In genomic region chr7:66957595-66958290, GRCh38 we compare ENCODE assay signal across 20 cellular contexts. TPM values are rescaled to one million over a fixed set of nuclear protein-coding genes. Genes with fewer than 3 reads are reported as not detected.
DNase-seq lines count a peak whose midpoint lies in the region; ATAC-seq and TF ChIP-seq lines count a peak whose summit lies in the region.
"Had no signal": no experiment of that assay in that cellular context is flagged by ENCODE, and none has a peak within 500 bp of the region (broad histone marks: within the 10 kb centered on the region; RNA-seq: fewer than 3 reads in every experiment).

No MANE protein-coding gene starts in this region.

- CTCF ChIA-PET in activated CD4-positive, alpha-beta memory T cell treated with anti-CD3 and anti-CD28 coated beads for 36 hours (lab: Charles Lee) = no interaction called here

- H3K36me3 ChIP-seq in cardiac muscle cell (peaks cover 23% of the 10 kb centered on the region), brain microvascular endothelial cell (replicated peaks) (peaks cover 29% of the 10 kb centered on the region)

- peaks cover 9% of the 10 kb centered on the region for H3K4me1 ChIP-seq in cardiac muscle cell (ENCODE audit: low read depth)

- H3K27me3 ChIP-seq in cardiac muscle cell (no peaks in the 10 kb centered on the region), brain microvascular endothelial cell (replicated peaks) (no peaks in the 10 kb centered on the region)
- H3K27me3 ChIP-seq: esophagus squamous epithelium, left lung had no signal

- peak overlapping the region; percentile 50 for H3K27ac Mint-ChIP-seq in memory B cell
- no peak overlapping the region for H3K27ac Mint-ChIP-seq in activated CD4-positive, alpha-beta memory T cell treated with anti-CD3 and anti-CD28 coated beads for 36 hours
- H3K27ac Mint-ChIP-seq: CD4-positive, alpha-beta T cell had no signal

- no peak for ATAC-seq in Right ventricle myocardium inferior
- ATAC-seq in memory B cell (ENCODE audit: low read depth) = no peak
- ATAC-seq: left lung had no signal

- H3K9me3 ChIP-seq in cardiac muscle cell (ENCODE audit: low read depth) = no peaks in the 10 kb centered on the region
- H3K9me3 ChIP-seq: esophagus squamous epithelium, left lung had no signal

- peaks cover 6% of the 10 kb centered on the region for H3K4me1 Mint-ChIP-seq in memory B cell
- H3K4me1 Mint-ChIP-seq in activated CD4-positive, alpha-beta memory T cell treated with anti-CD3 and anti-CD28 coated beads for 36 hours (ENCODE audit: low read depth) = no peaks in the 10 kb centered on the region

- in situ Hi-C loops in brain microvascular endothelial cell (cut with HindIII; ENCODE audit: low pct_ligation_motif_present, low sequenced_read_pairs) = no loop called here

- H3K9me3 Mint-ChIP-seq in memory B cell = no peaks in the 10 kb centered on the region
- H3K9me3 Mint-ChIP-seq in activated CD4-positive, alpha-beta memory T cell treated with anti-CD3 and anti-CD28 coated beads for 36 hours = no peaks in the 10 kb centered on the region
- H3K9me3 Mint-ChIP-seq: CD4-positive, alpha-beta T cell had no signal

- POLR2A ChIA-PET in activated CD4-positive, alpha-beta memory T cell treated with anti-CD3 and anti-CD28 coated beads for 36 hours (lab: Charles Lee) = no interaction called here

- H3K4me3 Mint-ChIP-seq in memory B cell = no peak overlapping the region
- no peak overlapping the region for H3K4me3 Mint-ChIP-seq in activated CD4-positive, alpha-beta memory T cell treated with anti-CD3 and anti-CD28 coated beads for 36 hours
- H3K4me3 Mint-ChIP-seq: CD4-positive, alpha-beta T cell had no signal

- peaks cover 32% of the 10 kb centered on the region for H3K36me3 Mint-ChIP-seq in memory B cell
- peaks cover 17% of the 10 kb centered on the region for H3K36me3 Mint-ChIP-seq in activated CD4-positive, alpha-beta memory T cell treated with anti-CD3 and anti-CD28 coated beads for 36 hours

- no peaks in the 10 kb centered on the region for H3K27me3 Mint-ChIP-seq in memory B cell
- no peaks in the 10 kb centered on the region for H3K27me3 Mint-ChIP-seq in activated CD4-positive, alpha-beta memory T cell treated with anti-CD3 and anti-CD28 coated beads for 36 hours
- H3K27me3 Mint-ChIP-seq: CD4-positive, alpha-beta T cell had no signal

- H3K4me3 ChIP-seq in cardiac muscle cell = no peak overlapping the region
- no peak overlapping the region for H3K4me3 ChIP-seq in brain microvascular endothelial cell (ENCODE audit: low read depth, low read length)
- H3K4me3 ChIP-seq: esophagus squamous epithelium, left lung had no signal

- intact Hi-C loops in Right ventricle myocardium inferior (cut with DNase I) = no loop called here
- intact Hi-C loops in activated CD4-positive, alpha-beta memory T cell treated with anti-CD3 and anti-CD28 coated beads for 36 hours (cut with micrococcal nuclease) = no loop called here

- H3K27ac ChIP-seq in cardiac muscle cell (peak overlapping the region; percentile 49), brain microvascular endothelial cell (no peak overlapping the region)
- H3K27ac ChIP-seq: esophagus squamous epithelium, left lung had no signal

- TF ChIP-seq CTCF in cardiac muscle cell (IDR thresholded peaks at IDR 0.05; ENCODE audit: low read depth, low read length) (no peak), brain microvascular endothelial cell (IDR thresholded peaks at IDR 0.05; ENCODE audit: low read depth, low read length, missing control alignments) (no peak)

- DNase-seq in cardiac muscle cell (ENCODE audit: low read depth in 1 of 2, low spot score in 1 of 2) (peak in 1 of 2 donors; percentile 6), Right ventricle myocardium inferior (ENCODE audit: missing footprints) (no peak), brain microvascular endothelial cell (peak; percentile 15), memory B cell (ENCODE audit: low spot score in 2 of 2) (no peak), NCI-H2029 treated with DMSO at 0.1 percent for 48 hours (lab: John Stamatoyannopoulos, UW) (no peak), HuH-7 (ENCODE audit: low spot score) (no peak)
- DNase-seq in activated CD4-positive, alpha-beta memory T cell treated with anti-CD3 and anti-CD28 coated beads for 36 hours = no peak
- DNase-seq in activated CD4-positive, alpha-beta T cell treated with anti-CD3 and anti-CD28 coated beads for 1 hour = no peak
- DNase-seq: activated CD4-positive, alpha-beta T cell treated with anti-CD3 and anti-CD28 coated beads for 4 hours; CD4-positive, alpha-beta T cell; DMS79 treated with DMSO at 0.1 percent for 48 hours; effector memory CD4-positive, alpha-beta T cell; esophagus squamous epithelium; GOT3; KBM-7; NCI-H748 treated with DMSO at 0.1 percent for 48 hours; occipital lobe; right cardiac atrium; SHP77 treated with DMSO at 0.1 percent for 48 hours had no signal

RNA-seq across cellular contexts. Expression of gene TMEM248, which starts 36.7 kb away (rescaled TPM):
- total RNA-seq in cardiac muscle cell = 53.0 and 86.8 TPM in 2 replicates
- polyA plus RNA-seq in cardiac muscle cell = 55.7 and 58.1 TPM in 2 replicates
- 45.9 TPM for total RNA-seq in Right ventricle myocardium inferior
- total RNA-seq in activated CD4-positive, alpha-beta memory T cell treated with anti-CD3 and anti-CD28 coated beads for 36 hours = 10 to 100 TPM; 67.2 to 70.3 TPM

RNA-seq across cellular contexts. Expression of gene SBDS, which starts 37.6 kb away (rescaled TPM):
- total RNA-seq in cardiac muscle cell (25.2 and 28.4 TPM in 2 replicates), Right ventricle myocardium inferior (210 TPM)
- polyA plus RNA-seq in cardiac muscle cell = 54.3 and 66.2 TPM in 2 replicates
- total RNA-seq in activated CD4-positive, alpha-beta memory T cell treated with anti-CD3 and anti-CD28 coated beads for 36 hours = 10 to 100 TPM; 55.7 to 58.3 TPM

RNA-seq across cellular contexts. Expression of gene TYW1, which starts 38.9 kb away (rescaled TPM):
- total RNA-seq in cardiac muscle cell (13.1 and 15.8 TPM in 2 replicates), Right ventricle myocardium inferior (10.7 TPM)
- polyA plus RNA-seq in cardiac muscle cell = 14.4 and 18.1 TPM in 2 replicates
- total RNA-seq in activated CD4-positive, alpha-beta memory T cell treated with anti-CD3 and anti-CD28 coated beads for 36 hours = 10 to 100 TPM; 15.0 to 16.4 TPM
